20 cellular contexts compared by ENCODE assay signal in genomic region chr18:6569813-6570212, GRCh38.
DNase-seq lines count a peak whose midpoint lies in the region; ATAC-seq, FAIRE-seq and TF ChIP-seq lines count a peak whose summit lies in the region.
"Had no signal": no experiment of that assay in that cellular context is flagged by ENCODE, and none has a peak within 500 bp of the region (broad histone marks: within the 10 kb centered on the region; RNA-seq: fewer than 3 reads in every experiment).

No MANE protein-coding gene starts in this region.

- no peaks in the 10 kb centered on the region for H3K27me3 ChIP-seq in hepatocyte
- H3K27me3 ChIP-seq in colonic mucosa, result no peaks in the 10 kb centered on the region

- H3K9me2 ChIP-seq in hepatocyte (replicated peaks; ENCODE audit: insufficient read depth), result no peaks in the 10 kb centered on the region

- peak; percentile 76 for FAIRE-seq in urothelium cell line (lab: Jason Lieb, UNC)
- FAIRE-seq: A204.1 had no signal

- H2AFZ ChIP-seq in hepatocyte, result no peak overlapping the region

- H3K79me2 ChIP-seq in hepatocyte, result no peaks in the 10 kb centered on the region

- no peak for ATAC-seq in HG02981 (IDR thresholded peaks at IDR 0.05; ENCODE audit: unreplicated experiment)
- ATAC-seq: Panc1 had no signal

- no peaks in the 10 kb centered on the region for H4K20me1 ChIP-seq in hepatocyte (ENCODE audit: insufficient read depth, poor library complexity, severe bottlenecking)

- H3K9me3 ChIP-seq in HEK293 (ENCODE audit: control insufficient read depth, insufficient read depth, low read depth, low read length) (no peaks in the 10 kb centered on the region), hepatocyte (ENCODE audit: low read depth) (no peaks in the 10 kb centered on the region), colonic mucosa (no peaks in the 10 kb centered on the region)

- peaks cover 8% of the 10 kb centered on the region; the same call in 1 of the 2 replicates for H3K4me1 ChIP-seq in HEK293 (ENCODE audit: control insufficient read depth, insufficient read depth, low read length)
- peaks cover 6% of the 10 kb centered on the region for H3K4me1 ChIP-seq in hepatocyte (ENCODE audit: insufficient read depth)
- no peaks in the 10 kb centered on the region for H3K4me1 ChIP-seq in colonic mucosa

- H3K36me3 ChIP-seq in HEK293 (ENCODE audit: control insufficient read depth in 2 of 2, insufficient read depth in 1 of 2, low read length in 2 of 2), result no peaks in the 10 kb centered on the region
- H3K36me3 ChIP-seq in hepatocyte (replicated peaks; ENCODE audit: insufficient read depth, low read depth), result no peaks in the 10 kb centered on the region
- no peaks in the 10 kb centered on the region for H3K36me3 ChIP-seq in colonic mucosa

- H3K4me2 ChIP-seq in hepatocyte, result no peak overlapping the region

- CTCF ChIA-PET in HEK293 (lab: Yijun Ruan, JAX), result interaction anchor here (0.7 kb wide), 1 partner anchor 317 kb away, joined by 4 read pairs; no protein-coding TSS in a partner anchor

- 40% methylated on average over 2 of the region's 2 CpGs for WGBS in hepatocyte (ENCODE audit: low lambda C conversion rate, missing lambda C conversion rate)

- H3K9ac ChIP-seq in colonic mucosa (ENCODE audit: low read depth in 2 of 2, low read length in 2 of 2), result no peak overlapping the region

- H3K4me3 ChIP-seq in HEK293 (ENCODE audit: low read depth, low read length) (no peak overlapping the region), hepatocyte (no peak overlapping the region), colonic mucosa (no peak overlapping the region)

- DNase-seq in SW480 (ENCODE audit: low spot score), result peak; percentile 31
- peak; percentile 10 for DNase-seq in hepatocyte (ENCODE audit: low spot score)
- peak; percentile 48 for DNase-seq in urothelium cell line (ENCODE audit: low spot score)
- DNase-seq in stimulated activated CD4-positive, alpha-beta T cell treated with anti-CD3 and anti-CD28 coated beads, Interleukin-15, amount 100 ng/mL, for 24 hours, result no peak
- DNase-seq in colonic mucosa, result no peak
- DNase-seq: DMS79; H7; HFFc6; KBM-7; MM.1S; NCI-H1092; NCI-H1436 treated with DMSO at 0.1 percent for 48 hours; NCI-H2029; NCI-H2227 treated with DMSO at 0.1 percent for 48 hours; NCI-H510A; NK-92 treated with Interleukin-12 subunit alpha and Interleukin-12 subunit beta, amount 100 ng/mL, for 24 hours had no signal

- H3K27ac ChIP-seq in HEK293 (ENCODE audit: extremely low read depth, low read depth, low read length) (no peak overlapping the region), hepatocyte (no peak overlapping the region), colonic mucosa (no peak overlapping the region)

- TF ChIP-seq CTCF in HEK293 (tag by site-specific recombination; IDR thresholded peaks at IDR 0.05), result no peak
- TF ChIP-seq CTCF in hepatocyte (IDR thresholded peaks at IDR 0.05; ENCODE audit: poor library complexity), result no peak
- TF ChIP-seq CTCF in colonic mucosa (IDR thresholded peaks at IDR 0.05), result no peak

- intact Hi-C loops in colonic mucosa (cut with DNase I), result no loop called here

- POLR2A ChIA-PET in HEK293 (lab: Yijun Ruan, JAX), result no interaction called here

TF ChIP-seq in HEK293, 187 proteins besides CTCF, POLR2A, EP300 and RAD21:
- TF ChIP-seq ZBTB48 (tag by site-specific recombination; IDR thresholded peaks at IDR 0.05) (peak; percentile 71; the same call in 1 of the 2 replicates), ZNF174 (tag by site-specific recombination; IDR thresholded peaks at IDR 0.05) (no peak), ZNF624 (tag by site-specific recombination; IDR thresholded peaks at IDR 0.05) (no peak), ZNF302 (tag by site-specific recombination; IDR thresholded peaks at IDR 0.05; ENCODE audit: low read depth) (no peak), ZNF558 (tag by site-specific recombination; IDR thresholded peaks at IDR 0.05) (no peak)

Comparison
In these comparisons a context has a peak if more than half of its experiments do, and no peak if none do; other contexts are left out.
1. DNase-seq: peak in SW480 (single experiment), hepatocyte (single experiment) and urothelium cell line (single experiment); none in stimulated activated CD4-positive, alpha-beta T cell treated with anti-CD3 and anti-CD28 coated beads, Interleukin-15, amount 100 ng/mL, for 24 hours (single experiment) and colonic mucosa (single experiment).